Comparison of ENCODE assay signal across 1 cellular context in the genomic region with DNA sequence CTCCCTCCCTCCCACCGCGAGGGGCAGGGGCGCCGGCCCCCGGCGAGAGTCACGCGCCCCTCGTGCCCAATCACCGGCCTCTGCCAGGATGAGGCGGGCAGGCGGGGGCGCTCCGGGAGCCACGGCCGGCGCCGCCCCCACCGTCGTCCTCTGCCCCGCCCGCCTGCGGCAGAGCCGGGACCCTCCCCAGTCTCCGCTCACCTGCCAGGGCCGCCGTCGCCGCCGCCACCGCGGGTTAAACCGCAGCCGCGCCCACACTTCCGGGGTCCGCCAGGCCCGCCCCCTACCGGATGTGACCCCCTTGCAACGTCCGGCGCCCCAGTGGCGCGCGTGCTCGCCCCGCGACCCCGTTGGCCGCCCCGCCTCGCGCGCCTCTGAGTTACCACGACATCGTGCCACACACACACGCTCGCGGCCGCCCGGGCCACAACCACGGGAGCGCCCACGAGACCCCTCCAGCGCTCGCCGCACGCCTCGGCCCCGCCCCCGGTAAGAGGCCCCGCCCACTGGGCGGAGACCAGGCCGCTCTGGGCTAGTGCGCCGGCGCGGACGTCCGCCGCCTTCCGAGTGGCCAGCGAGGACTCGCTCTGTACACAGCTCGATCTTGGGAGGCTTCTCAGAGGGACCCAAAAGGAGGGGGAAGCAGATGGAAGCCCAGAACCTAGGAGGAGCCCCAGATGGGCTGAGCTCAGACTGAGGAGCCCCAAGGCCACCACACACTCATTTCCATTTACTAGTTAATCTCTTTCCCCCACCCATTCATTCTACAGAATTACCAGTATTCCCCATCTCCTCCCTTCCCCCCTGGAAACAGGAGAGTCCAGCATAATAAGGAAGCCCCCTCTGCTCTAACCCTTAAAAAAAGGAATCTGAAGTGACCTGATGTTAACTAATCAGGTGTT.
A peak's percentile ranks its signal among the peaks of the same experiment; 100 is the strongest.
TF ChIP-seq lines count a peak whose summit lies in the region.

TSS of gene VPS37C (minus strand) at position 237 of the 902 bp plus-strand sequence. CDS start 22,597 bp downstream, outside the sequence.

TF ChIP-seq in HEK293, 187 proteins besides CTCF, POLR2A, EP300 and RAD21 (continued from another document and continues in another):
- TF ChIP-seq ZNF645 (tag by site-specific recombination; IDR thresholded peaks at IDR 0.05) (no peak), ZFP37 (tag by site-specific recombination; IDR thresholded peaks at IDR 0.05) (no peak), ZNF169 (tag by site-specific recombination; IDR thresholded peaks at IDR 0.05) (no peak), ZNF677 (tag by site-specific recombination; IDR thresholded peaks at IDR 0.05) (no peak), ZNF404 (tag by site-specific recombination; IDR thresholded peaks at IDR 0.05) (no peak), GLI2 (tag by site-specific recombination; IDR thresholded peaks at IDR 0.05; ENCODE audit: borderline replicate concordance, low read depth) (no peak), ZFHX2 (tag by site-specific recombination; conservative IDR thresholded peaks at IDR 0.05) (peak; percentile 84), ZBTB26 (tag by site-specific recombination; optimal IDR thresholded peaks at IDR 0.05) (peak; percentile 91), ZBTB49 (tag by site-specific recombination; IDR thresholded peaks at IDR 0.05; ENCODE audit: low read depth) (no peak), PRDM1 (tag by site-specific recombination; IDR thresholded peaks at IDR 0.05) (no peak), ZNF133 (tag by site-specific recombination; IDR thresholded peaks at IDR 0.05) (no peak), RBAK (tag by site-specific recombination; IDR thresholded peaks at IDR 0.05) (no peak), MYNN (tag by site-specific recombination; IDR thresholded peaks at IDR 0.05; ENCODE audit: borderline replicate concordance) (no peak), ZNF610 (tag by site-specific recombination; IDR thresholded peaks at IDR 0.05; ENCODE audit: borderline replicate concordance) (no peak), SCRT1 (tag by site-specific recombination; IDR thresholded peaks at IDR 0.05; ENCODE audit: borderline replicate concordance) (no peak), ZNF121 (tag by site-specific recombination; IDR thresholded peaks at IDR 0.05) (no peak), ZEB2 (tag by site-specific recombination; IDR thresholded peaks at IDR 0.05) (no peak), SP3 (tag by site-specific recombination; IDR thresholded peaks at IDR 0.05) (peak; percentile 62), ZNF664 (tag by site-specific recombination; IDR thresholded peaks at IDR 0.05) (no peak), KLF9 (tag by site-specific recombination; IDR thresholded peaks at IDR 0.05; ENCODE audit: low read depth) (peak; percentile 82), KLF7 (tag by site-specific recombination; IDR thresholded peaks at IDR 0.05; ENCODE audit: borderline replicate concordance) (no peak), ZNF324 (tag by site-specific recombination; IDR thresholded peaks at IDR 0.05) (no peak), ZNF76 (tag by site-specific recombination; IDR thresholded peaks at IDR 0.05; ENCODE audit: borderline replicate concordance, low read depth) (no peak), ZBTB48 (tag by site-specific recombination; IDR thresholded peaks at IDR 0.05) (no peak), ZBTB8A (tag by site-specific recombination; IDR thresholded peaks at IDR 0.05) (peak; percentile 19; the same call in 1 of the 2 replicates), ZNF544 (tag by site-specific recombination; IDR thresholded peaks at IDR 0.05) (no peak), REPIN1 (tag by site-specific recombination; IDR thresholded peaks at IDR 0.05; ENCODE audit: low read depth) (no peak), SP2 (tag by site-specific recombination; IDR thresholded peaks at IDR 0.05) (peak; percentile 52), ZNF433 (tag by site-specific recombination; IDR thresholded peaks at IDR 0.05; ENCODE audit: low read depth) (no peak), ZSCAN16 (tag by site-specific recombination; IDR thresholded peaks at IDR 0.05) (no peak), IKZF3 (tag by site-specific recombination; IDR thresholded peaks at IDR 0.05) (peak; percentile 19; the same call in 1 of the 2 replicates), ZNF621 (tag by site-specific recombination; IDR thresholded peaks at IDR 0.05) (no peak), GLIS1 (tag by site-specific recombination; IDR thresholded peaks at IDR 0.05) (peak; percentile 55), ZNF549 (tag by site-specific recombination; IDR thresholded peaks at IDR 0.05) (no peak)
- TF ChIP-seq, protein P1, sequence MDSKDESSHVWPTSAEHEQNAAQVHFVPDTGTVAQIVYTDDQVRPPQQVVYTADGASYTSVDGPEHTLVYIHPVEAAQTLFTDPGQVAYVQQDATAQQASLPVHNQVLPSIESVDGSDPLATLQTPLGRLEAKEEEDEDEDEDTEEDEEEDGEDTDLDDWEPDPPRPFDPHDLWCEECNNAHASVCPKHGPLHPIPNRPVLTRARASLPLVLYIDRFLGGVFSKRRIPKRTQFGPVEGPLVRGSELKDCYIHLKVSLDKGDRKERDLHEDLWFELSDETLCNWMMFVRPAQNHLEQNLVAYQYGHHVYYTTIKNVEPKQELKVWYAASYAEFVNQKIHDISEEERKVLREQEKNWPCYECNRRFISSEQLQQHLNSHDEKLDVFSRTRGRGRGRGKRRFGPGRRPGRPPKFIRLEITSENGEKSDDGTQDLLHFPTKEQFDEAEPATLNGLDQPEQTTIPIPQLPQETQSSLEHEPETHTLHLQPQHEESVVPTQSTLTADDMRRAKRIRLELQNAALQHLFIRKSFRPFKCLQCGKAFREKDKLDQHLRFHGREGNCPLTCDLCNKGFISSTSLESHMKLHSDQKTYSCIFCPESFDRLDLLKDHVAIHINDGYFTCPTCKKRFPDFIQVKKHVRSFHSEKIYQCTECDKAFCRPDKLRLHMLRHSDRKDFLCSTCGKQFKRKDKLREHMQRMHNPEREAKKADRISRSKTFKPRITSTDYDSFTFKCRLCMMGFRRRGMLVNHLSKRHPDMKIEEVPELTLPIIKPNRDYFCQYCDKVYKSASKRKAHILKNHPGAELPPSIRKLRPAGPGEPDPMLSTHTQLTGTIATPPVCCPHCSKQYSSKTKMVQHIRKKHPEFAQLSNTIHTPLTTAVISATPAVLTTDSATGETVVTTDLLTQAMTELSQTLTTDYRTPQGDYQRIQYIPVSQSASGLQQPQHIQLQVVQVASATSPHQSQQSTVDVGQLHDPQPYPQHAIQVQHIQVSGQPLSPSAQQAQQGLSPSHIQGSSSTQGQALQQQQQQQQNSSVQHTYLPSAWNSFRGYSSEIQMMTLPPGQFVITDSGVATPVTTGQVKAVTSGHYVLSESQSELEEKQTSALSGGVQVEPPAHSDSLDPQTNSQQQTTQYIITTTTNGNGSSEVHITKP (tag by site-specific recombination; IDR thresholded peaks at IDR 0.05), result peak; percentile 99
- TF ChIP-seq, protein P2, sequence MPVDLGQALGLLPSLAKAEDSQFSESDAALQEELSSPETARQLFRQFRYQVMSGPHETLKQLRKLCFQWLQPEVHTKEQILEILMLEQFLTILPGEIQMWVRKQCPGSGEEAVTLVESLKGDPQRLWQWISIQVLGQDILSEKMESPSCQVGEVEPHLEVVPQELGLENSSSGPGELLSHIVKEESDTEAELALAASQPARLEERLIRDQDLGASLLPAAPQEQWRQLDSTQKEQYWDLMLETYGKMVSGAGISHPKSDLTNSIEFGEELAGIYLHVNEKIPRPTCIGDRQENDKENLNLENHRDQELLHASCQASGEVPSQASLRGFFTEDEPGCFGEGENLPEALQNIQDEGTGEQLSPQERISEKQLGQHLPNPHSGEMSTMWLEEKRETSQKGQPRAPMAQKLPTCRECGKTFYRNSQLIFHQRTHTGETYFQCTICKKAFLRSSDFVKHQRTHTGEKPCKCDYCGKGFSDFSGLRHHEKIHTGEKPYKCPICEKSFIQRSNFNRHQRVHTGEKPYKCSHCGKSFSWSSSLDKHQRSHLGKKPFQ (tag by site-specific recombination; IDR thresholded peaks at IDR 0.05), result no peak
- TF ChIP-seq, protein P3, sequence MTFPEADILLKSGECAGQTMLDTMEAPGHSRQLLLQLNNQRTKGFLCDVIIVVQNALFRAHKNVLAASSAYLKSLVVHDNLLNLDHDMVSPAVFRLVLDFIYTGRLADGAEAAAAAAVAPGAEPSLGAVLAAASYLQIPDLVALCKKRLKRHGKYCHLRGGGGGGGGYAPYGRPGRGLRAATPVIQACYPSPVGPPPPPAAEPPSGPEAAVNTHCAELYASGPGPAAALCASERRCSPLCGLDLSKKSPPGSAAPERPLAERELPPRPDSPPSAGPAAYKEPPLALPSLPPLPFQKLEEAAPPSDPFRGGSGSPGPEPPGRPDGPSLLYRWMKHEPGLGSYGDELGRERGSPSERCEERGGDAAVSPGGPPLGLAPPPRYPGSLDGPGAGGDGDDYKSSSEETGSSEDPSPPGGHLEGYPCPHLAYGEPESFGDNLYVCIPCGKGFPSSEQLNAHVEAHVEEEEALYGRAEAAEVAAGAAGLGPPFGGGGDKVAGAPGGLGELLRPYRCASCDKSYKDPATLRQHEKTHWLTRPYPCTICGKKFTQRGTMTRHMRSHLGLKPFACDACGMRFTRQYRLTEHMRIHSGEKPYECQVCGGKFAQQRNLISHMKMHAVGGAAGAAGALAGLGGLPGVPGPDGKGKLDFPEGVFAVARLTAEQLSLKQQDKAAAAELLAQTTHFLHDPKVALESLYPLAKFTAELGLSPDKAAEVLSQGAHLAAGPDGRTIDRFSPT (tag by site-specific recombination; IDR thresholded peaks at IDR 0.05), result no peak
- TF ChIP-seq, protein P4, sequence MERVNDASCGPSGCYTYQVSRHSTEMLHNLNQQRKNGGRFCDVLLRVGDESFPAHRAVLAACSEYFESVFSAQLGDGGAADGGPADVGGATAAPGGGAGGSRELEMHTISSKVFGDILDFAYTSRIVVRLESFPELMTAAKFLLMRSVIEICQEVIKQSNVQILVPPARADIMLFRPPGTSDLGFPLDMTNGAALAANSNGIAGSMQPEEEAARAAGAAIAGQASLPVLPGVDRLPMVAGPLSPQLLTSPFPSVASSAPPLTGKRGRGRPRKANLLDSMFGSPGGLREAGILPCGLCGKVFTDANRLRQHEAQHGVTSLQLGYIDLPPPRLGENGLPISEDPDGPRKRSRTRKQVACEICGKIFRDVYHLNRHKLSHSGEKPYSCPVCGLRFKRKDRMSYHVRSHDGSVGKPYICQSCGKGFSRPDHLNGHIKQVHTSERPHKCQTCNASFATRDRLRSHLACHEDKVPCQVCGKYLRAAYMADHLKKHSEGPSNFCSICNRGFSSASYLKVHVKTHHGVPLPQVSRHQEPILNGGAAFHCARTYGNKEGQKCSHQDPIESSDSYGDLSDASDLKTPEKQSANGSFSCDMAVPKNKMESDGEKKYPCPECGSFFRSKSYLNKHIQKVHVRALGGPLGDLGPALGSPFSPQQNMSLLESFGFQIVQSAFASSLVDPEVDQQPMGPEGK (tag by site-specific recombination; IDR thresholded peaks at IDR 0.05), result no peak
- TF ChIP-seq, protein P5, sequence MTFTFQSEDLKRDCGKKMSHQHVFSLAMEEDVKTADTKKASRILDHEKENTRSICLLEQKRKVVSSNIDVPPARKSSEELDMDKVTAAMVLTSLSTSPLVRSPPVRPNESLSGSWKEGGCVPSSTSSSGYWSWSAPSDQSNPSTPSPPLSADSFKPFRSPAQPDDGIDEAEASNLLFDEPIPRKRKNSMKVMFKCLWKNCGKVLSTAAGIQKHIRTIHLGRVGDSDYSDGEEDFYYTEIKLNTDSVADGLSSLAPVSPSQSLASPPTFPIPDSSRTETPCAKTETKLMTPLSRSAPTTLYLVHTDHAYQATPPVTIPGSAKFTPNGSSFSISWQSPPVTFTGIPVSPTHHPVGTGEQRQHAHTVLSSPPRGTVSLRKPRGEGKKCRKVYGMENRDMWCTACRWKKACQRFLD (tag by site-specific recombination; IDR thresholded peaks at IDR 0.05), result no peak
